In the genomic region with DNA sequence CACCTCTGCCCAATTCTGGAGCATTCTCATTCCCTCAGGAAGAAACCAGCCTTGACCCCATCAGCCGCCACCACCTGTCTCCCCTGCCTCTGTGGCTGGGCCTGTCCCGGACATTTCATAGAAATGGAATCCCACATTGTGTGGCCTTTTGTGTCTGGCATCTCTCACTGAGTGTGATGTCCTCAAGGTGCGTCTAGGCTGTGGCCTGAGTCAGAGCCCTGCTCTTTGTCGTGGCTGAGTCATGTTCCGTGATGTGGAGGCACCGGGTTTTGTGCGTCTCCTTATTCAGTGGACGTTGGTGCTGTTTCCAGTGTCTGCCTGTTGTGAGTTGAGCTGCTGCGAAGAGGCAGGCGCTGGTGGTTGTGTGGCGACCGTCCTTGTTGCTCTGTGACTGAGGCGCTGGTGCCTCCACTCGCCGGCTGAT, we compare ENCODE assay signal across 8 cellular contexts. TPM values are rescaled to one million over a fixed set of nuclear protein-coding genes. Genes with fewer than 3 reads are reported as not detected.
A peak's percentile ranks its signal among the peaks of the same experiment; 100 is the strongest.
DNase-seq lines count a peak whose midpoint lies in the region; ATAC-seq and TF ChIP-seq lines count a peak whose summit lies in the region.

No MANE protein-coding gene starts in this region.

- H3K27me3 ChIP-seq in SJSA1 (replicated peaks) (no peaks in the 10 kb centered on the region), trophoblast cell (ENCODE audit: insufficient read depth, low read length) (no peaks in the 10 kb centered on the region), esophagus muscularis mucosa (no peaks in the 10 kb centered on the region)

- no peak for ATAC-seq in GM18870 (IDR thresholded peaks at IDR 0.05; ENCODE audit: unreplicated experiment)
- ATAC-seq in HG02840 (IDR thresholded peaks at IDR 0.05; ENCODE audit: low FRiP score, unreplicated experiment): no peak

- peaks cover 28% of the 10 kb centered on the region for H3K79me1 ChIP-seq in trophoblast cell (ENCODE audit: low read length)

- no peak for TF ChIP-seq CTCF in choroid plexus epithelial cell (conservative IDR thresholded peaks at IDR 0.05; ENCODE audit: low read depth, low read length)
- TF ChIP-seq CTCF in esophagus muscularis mucosa (IDR thresholded peaks at IDR 0.05): no peak

- H2BK12ac ChIP-seq in trophoblast cell (ENCODE audit: low read length): no peak overlapping the region

- H3K4me3 ChIP-seq in SJSA1 (no peak overlapping the region), choroid plexus epithelial cell (ENCODE audit: low read depth, low read length) (no peak overlapping the region), trophoblast cell (ENCODE audit: low read depth, low read length) (no peak overlapping the region), esophagus muscularis mucosa (no peak overlapping the region)

- TF ChIP-seq EP300 in esophagus muscularis mucosa (IDR thresholded peaks at IDR 0.05): no peak

- no peak overlapping the region for H4K8ac ChIP-seq in trophoblast cell (ENCODE audit: low read depth, low read length)

- H3K4me1 ChIP-seq in SJSA1 (replicated peaks): peaks cover 53% of the 10 kb centered on the region
- H3K4me1 ChIP-seq in trophoblast cell (ENCODE audit: control insufficient read depth in 1 of 2, insufficient read depth in 2 of 2, low read length in 2 of 2): peaks cover 23 to 32% of the 10 kb centered on the region in 2 experiments
- peaks cover 35 to 88% (median 63%) of the 10 kb centered on the region in 4 donors for H3K4me1 ChIP-seq in esophagus muscularis mucosa

- no peak overlapping the region for H4K12ac ChIP-seq in trophoblast cell (ENCODE audit: low read depth, low read length)

- intact Hi-C loops in esophagus muscularis mucosa (cut with DNase I): no loop called here

- H2BK120ac ChIP-seq in trophoblast cell (ENCODE audit: insufficient read depth, low read length, poor library complexity): no peak overlapping the region

- peak; percentile 67 for DNase-seq in EH (ENCODE audit: low read depth)
- DNase-seq in SJSA1 (ENCODE audit: low read depth in 1 of 2, low spot score in 2 of 2): peak; percentile 47 to 82
- DNase-seq in choroid plexus epithelial cell (ENCODE audit: low read depth): peak; percentile 29
- DNase-seq in trophoblast cell: peak; percentile 91 to 92
- DNase-seq in esophagus muscularis mucosa (ENCODE audit: extremely low spot score): no peak
- no peak for DNase-seq in iPS-NIHi7 (ENCODE audit: extremely low spot score)

- H3K27ac ChIP-seq in SJSA1 (peak overlapping the region; percentile 0; the same call in 1 of the 2 replicates), trophoblast cell (ENCODE audit: low read depth, low read length) (peak overlapping the region; percentile 75), esophagus muscularis mucosa (replicated peaks in 1 of 4) (peak overlapping the region in 1 of 4 donors; percentile 1)

- H3K4me2 ChIP-seq in trophoblast cell (ENCODE audit: low read length): no peak overlapping the region

- no peaks in the 10 kb centered on the region for H3K9me3 ChIP-seq in SJSA1 (replicated peaks)
- no peaks in the 10 kb centered on the region for H3K9me3 ChIP-seq in trophoblast cell (ENCODE audit: insufficient read depth, low read depth, low read length)
- H3K9me3 ChIP-seq in esophagus muscularis mucosa: no peaks in the 10 kb centered on the region

- no peak overlapping the region for H3K9ac ChIP-seq in trophoblast cell (ENCODE audit: low read length)

- H2AFZ ChIP-seq in trophoblast cell (ENCODE audit: insufficient read depth, low read length, poor library complexity): no peak overlapping the region

- H3K18ac ChIP-seq in trophoblast cell (ENCODE audit: low read length): peak overlapping the region; percentile 76

- peak overlapping the region; percentile 90 for H3K4ac ChIP-seq in trophoblast cell (ENCODE audit: low read depth, low read length)

- H2AK5ac ChIP-seq in trophoblast cell (ENCODE audit: low read length): no peak overlapping the region

- no peak overlapping the region for H3K23ac ChIP-seq in trophoblast cell (ENCODE audit: low read length)

- H3K36me3 ChIP-seq in SJSA1 (peaks cover 74% of the 10 kb centered on the region), trophoblast cell (ENCODE audit: control insufficient read depth in 1 of 2, insufficient read depth in 2 of 2, low read length in 2 of 2) (peaks cover 49 to 51% of the 10 kb centered on the region in 2 experiments), esophagus muscularis mucosa (peaks cover 0 to 31% (median 22%) of the 10 kb centered on the region in 4 donors)

- H4K91ac ChIP-seq in trophoblast cell (ENCODE audit: low read depth, low read length): no peak overlapping the region

- peak overlapping the region; percentile 14 for H2BK5ac ChIP-seq in trophoblast cell (ENCODE audit: low read depth, low read length, poor library complexity)

- H3K79me2 ChIP-seq in trophoblast cell (ENCODE audit: control insufficient read depth, insufficient read depth, low read length, poor library complexity): peaks cover 57% of the 10 kb centered on the region

- no peak for TF ChIP-seq POLR2A in esophagus muscularis mucosa (IDR thresholded peaks at IDR 0.05; ENCODE audit: low read depth)

- WGBS in trophoblast cell (ENCODE audit: extremely low coverage, insufficient coverage, insufficient read length): no CpG with 5 or more reads among the region's 15 CpGs
- 84% methylated on average over 15 of the region's 15 CpGs for WGBS in esophagus muscularis mucosa

- H3K14ac ChIP-seq in trophoblast cell (ENCODE audit: low read length): peak overlapping the region; percentile 36

RNA-seq across cellular contexts. Expression of a gene that starts 3.5 kb away (rescaled TPM):
- total RNA-seq in SJSA1 (2014; rRNA removed; shearing (Covaris generic)): 39.3 and 53.4 TPM in 2 replicates
- 47.0 and 52.8 TPM in 2 replicates for polyA plus RNA-seq in trophoblast cell (2013)
- total RNA-seq in esophagus muscularis mucosa: 10 to 100 TPM; 15.8 to 41.2 (median 31.4) TPM

RNA-seq across cellular contexts. Expression of a gene that starts 9.1 kb away (rescaled TPM):
- 29.4 and 40.5 TPM in 2 replicates for total RNA-seq in SJSA1 (2014; rRNA removed; shearing (Covaris generic))
- 5.3 and 5.8 TPM in 2 replicates for polyA plus RNA-seq in trophoblast cell (2013)
- 10 to 100 TPM; 19.5 to 37.5 (median 25.8) TPM for total RNA-seq in esophagus muscularis mucosa

RNA-seq across cellular contexts. Expression of a gene that starts 26.3 kb away (rescaled TPM):
- total RNA-seq in SJSA1 (2014; rRNA removed; shearing (Covaris generic)): not detected in 2 replicates
- not detected in 2 replicates for polyA plus RNA-seq in trophoblast cell (2013)
- not detected for total RNA-seq in esophagus muscularis mucosa

RNA-seq across cellular contexts. Expression of a gene that starts 29.3 kb away (rescaled TPM):
- not detected in 2 replicates for total RNA-seq in SJSA1 (2014; rRNA removed; shearing (Covaris generic))
- 0.39 and 0.47 TPM in 2 replicates for polyA plus RNA-seq in trophoblast cell (2013)
- total RNA-seq in esophagus muscularis mucosa: not detected

RNA-seq across cellular contexts. Expression of a gene that starts 29.4 kb away (rescaled TPM):
- total RNA-seq in SJSA1 (2014; rRNA removed; shearing (Covaris generic)): 0.26 TPM in 1 of 2 replicates, not detected in the other
- polyA plus RNA-seq in trophoblast cell (2013): 0.21 TPM in 1 of 2 replicates, not detected in the other
- total RNA-seq in esophagus muscularis mucosa: not detected

Comparison
In these comparisons a context has a peak if more than half of its experiments do, and no peak if none do; other contexts are left out.
1. DNase-seq: peak in EH (single experiment), SJSA1 (2 of 2), choroid plexus epithelial cell (single experiment) and trophoblast cell (2 of 2); none in esophagus muscularis mucosa (single experiment) and iPS-NIHi7 (single experiment).